ENCODE assay signal across 11 cellular contexts in the genomic region with DNA sequence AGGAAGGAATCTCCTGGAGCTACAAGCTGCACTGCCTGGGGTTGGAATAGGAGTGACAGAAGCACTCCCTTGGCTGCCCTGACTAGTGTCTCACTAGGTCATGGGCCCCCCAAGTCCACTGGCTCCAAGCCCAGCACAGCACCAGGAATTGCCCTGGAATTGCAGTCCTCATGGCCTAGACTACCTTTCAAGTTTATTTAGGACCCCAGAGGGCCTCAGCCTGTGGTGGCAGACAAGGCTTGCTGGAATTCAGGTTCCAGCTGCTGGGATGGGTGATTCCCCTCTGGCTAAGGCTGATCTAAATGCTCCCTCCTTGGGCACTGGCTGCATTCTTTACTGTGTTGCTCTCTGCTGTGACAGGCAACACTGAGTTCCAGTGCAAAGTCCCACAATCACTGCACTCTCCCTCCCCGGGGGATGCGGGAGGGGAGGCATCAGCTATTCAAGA. TPM values are rescaled to one million over a fixed set of nuclear protein-coding genes. Genes with fewer than 3 reads are reported as not detected.
DNase-seq lines count a peak whose midpoint lies in the region; ATAC-seq and TF ChIP-seq lines count a peak whose summit lies in the region.
"Had no signal": no experiment of that assay in that cellular context is flagged by ENCODE, and none has a peak within 500 bp of the region (broad histone marks: within the 10 kb centered on the region; RNA-seq: fewer than 3 reads in every experiment).

No MANE protein-coding gene starts in this region.

- no peak for ATAC-seq in stimulated activated effector memory CD8-positive, alpha-beta T cell treated with anti-CD3 and anti-CD28 coated beads, Interleukin-12 subunit alpha, Interleukin-12 subunit beta, amount 100 ng/mL, for 72 hours
- ATAC-seq in GM21529 (IDR thresholded peaks at IDR 0.05; ENCODE audit: unreplicated experiment) = no peak
- ATAC-seq: Panc1 had no signal

- no peak overlapping the region for H4K8ac ChIP-seq in neuronal stem cell (ENCODE audit: low read depth, low read length)

- H3K27me3 ChIP-seq in Peyer's patch (no peaks in the 10 kb centered on the region), neuronal stem cell (ENCODE audit: control insufficient read depth in 3 of 3, insufficient read depth in 3 of 3, low read depth in 1 of 3, low read length in 3 of 3) (no peaks in the 10 kb centered on the region)

- no peak overlapping the region for H2BK120ac ChIP-seq in neuronal stem cell (ENCODE audit: low read depth, low read length)

- no peak overlapping the region for H3K14ac ChIP-seq in neuronal stem cell (ENCODE audit: low read length)

- no peak overlapping the region for H3K4me2 ChIP-seq in neuronal stem cell (ENCODE audit: insufficient read depth, low read length, poor library complexity, severe bottlenecking)

- H2AK5ac ChIP-seq in neuronal stem cell (ENCODE audit: low read depth, low read length) = no peak overlapping the region

- H3K9me3 Mint-ChIP-seq in stimulated activated effector memory CD8-positive, alpha-beta T cell treated with anti-CD3 and anti-CD28 coated beads, Interleukin-12 subunit alpha, Interleukin-12 subunit beta, amount 100 ng/mL, for 72 hours = no peaks in the 10 kb centered on the region

- H2BK5ac ChIP-seq in neuronal stem cell (ENCODE audit: low read length) = no peak overlapping the region

- no peak overlapping the region for H3K4me3 ChIP-seq in Peyer's patch
- no peak overlapping the region for H3K4me3 ChIP-seq in neuronal stem cell (ENCODE audit: low read length in 2 of 2)

- no peak overlapping the region for H2BK12ac ChIP-seq in neuronal stem cell (ENCODE audit: low read length)

- H3K36me3 Mint-ChIP-seq in stimulated activated effector memory CD8-positive, alpha-beta T cell treated with anti-CD3 and anti-CD28 coated beads, Interleukin-12 subunit alpha, Interleukin-12 subunit beta, amount 100 ng/mL, for 72 hours = peaks cover 10% of the 10 kb centered on the region

- DNase-seq in Peyer's patch = peak in 1 of 3 donors; percentile 67
- peak; percentile 18 for DNase-seq in fibroblast of peridontal ligament (ENCODE audit: extremely low read depth)
- DNase-seq in neuronal stem cell (ENCODE audit: low spot score) = no peak
- DNase-seq in AML-193 (lab: John Stamatoyannopoulos, UW) = no peak
- no peak for DNase-seq in RKO (ENCODE audit: low spot score)
- no peak for DNase-seq in stimulated activated effector memory CD8-positive, alpha-beta T cell treated with anti-CD3 and anti-CD28 coated beads, Interleukin-12 subunit alpha, Interleukin-12 subunit beta, amount 100 ng/mL, for 72 hours (ENCODE audit: low spot score in 2 of 2)
- DNase-seq: activated B cell treated with CpG ODN at 0.5 μM for 24 hours; effector memory CD4-positive, alpha-beta T cell had no signal

- H3K4me1 Mint-ChIP-seq in stimulated activated effector memory CD8-positive, alpha-beta T cell treated with anti-CD3 and anti-CD28 coated beads, Interleukin-12 subunit alpha, Interleukin-12 subunit beta, amount 100 ng/mL, for 72 hours = no peaks in the 10 kb centered on the region
- H3K4me1 Mint-ChIP-seq: activated B cell treated with CpG ODN at 0.5 μM for 24 hours had no signal

- H3K4me1 ChIP-seq in Peyer's patch (peaks cover 0 to 31% (median 2%) of the 10 kb centered on the region in 4 donors), neuronal stem cell (ENCODE audit: control insufficient read depth in 2 of 2, insufficient read depth in 1 of 2, low read depth in 1 of 2, low read length in 2 of 2) (no peaks in the 10 kb centered on the region)

- H4K91ac ChIP-seq in neuronal stem cell (ENCODE audit: low read depth, low read length, poor library complexity) = no peak overlapping the region

- H3K79me1 ChIP-seq in neuronal stem cell (ENCODE audit: low read depth, low read length) = no peaks in the 10 kb centered on the region

- H2BK15ac ChIP-seq in neuronal stem cell (ENCODE audit: low read length) = no peak overlapping the region

- peak overlapping the region; percentile 12; the same call in 1 of the 2 replicates for H3K27ac ChIP-seq in 22Rv1
- H3K27ac ChIP-seq in Peyer's patch = peak overlapping the region; percentile 8 to 80 (median 65)
- no peak overlapping the region for H3K27ac ChIP-seq in neuronal stem cell (replicated peaks; ENCODE audit: low read length)

- no peak overlapping the region for H3K23ac ChIP-seq in neuronal stem cell (ENCODE audit: low read depth, low read length, poor library complexity)

- H3K9ac ChIP-seq in neuronal stem cell (ENCODE audit: low read depth, low read length, poor library complexity) = peak overlapping the region; percentile 34

- H3K36me3 ChIP-seq in Peyer's patch (peaks cover 0 to 66% (median 0%) of the 10 kb centered on the region in 3 donors), neuronal stem cell (replicated peaks in 1 of 2; ENCODE audit: control insufficient read depth in 2 of 2, insufficient read depth in 2 of 2, low read length in 2 of 2) (peaks cover 7 to 81% of the 10 kb centered on the region in 2 donors)

- H3K4ac ChIP-seq in neuronal stem cell (ENCODE audit: low read length) = no peak overlapping the region

- H3K9me3 ChIP-seq in Peyer's patch (no peaks in the 10 kb centered on the region), neuronal stem cell (replicated peaks in 1 of 2; ENCODE audit: control insufficient read depth in 2 of 2, insufficient read depth in 1 of 2, low read depth in 1 of 2, low read length in 2 of 2) (peaks cover 0 to 8% of the 10 kb centered on the region in 2 donors)

- no peak for TF ChIP-seq POLR2A in Peyer's patch (IDR thresholded peaks at IDR 0.05)

- WGBS in neuronal stem cell (ENCODE audit: extremely low coverage in 2 of 2, insufficient read length in 2 of 2, insufficient replicate concordance in 1 of 2), 2 donors = no CpG with 5 or more reads among the region's 2 CpGs

- no peak for TF ChIP-seq CTCF in 22Rv1 (IDR thresholded peaks at IDR 0.05)
- no peak for TF ChIP-seq CTCF in Peyer's patch (IDR thresholded peaks at IDR 0.05)

- H3K4me3 Mint-ChIP-seq in stimulated activated effector memory CD8-positive, alpha-beta T cell treated with anti-CD3 and anti-CD28 coated beads, Interleukin-12 subunit alpha, Interleukin-12 subunit beta, amount 100 ng/mL, for 72 hours = no peak overlapping the region
- H3K4me3 Mint-ChIP-seq: activated B cell treated with CpG ODN at 0.5 μM for 24 hours had no signal

- no peak overlapping the region for H3K27ac Mint-ChIP-seq in stimulated activated effector memory CD8-positive, alpha-beta T cell treated with anti-CD3 and anti-CD28 coated beads, Interleukin-12 subunit alpha, Interleukin-12 subunit beta, amount 100 ng/mL, for 72 hours
- H3K27ac Mint-ChIP-seq: activated B cell treated with CpG ODN at 0.5 μM for 24 hours had no signal

- no peak overlapping the region for H2AFZ ChIP-seq in neuronal stem cell (ENCODE audit: low read length)

- H3K18ac ChIP-seq in neuronal stem cell (ENCODE audit: low read length) = no peak overlapping the region

RNA-seq across cellular contexts. Expression of gene STRADB, which starts 14.0 kb away (rescaled TPM):
- 100 to 1,000 TPM in 2 of 4 donors, 10 to 100 TPM in 2; 21.5 to 137 (median 109) TPM for total RNA-seq in Peyer's patch
- polyA plus RNA-seq in neuronal stem cell (2013, experiment 1 of 2) = 34.0 TPM
- polyA plus RNA-seq in neuronal stem cell (2013, experiment 2 of 2) = 32.9 TPM

RNA-seq across cellular contexts. Expression of gene TRAK2, which starts 14.3 kb away (rescaled TPM):
- total RNA-seq in Peyer's patch = 10 to 100 TPM; 31.2 to 69.3 (median 47.8) TPM
- polyA plus RNA-seq in neuronal stem cell (2013, experiment 1 of 2) = 2.6 TPM
- 2.6 TPM for polyA plus RNA-seq in neuronal stem cell (2013, experiment 2 of 2)
